9 cellular contexts compared by ENCODE assay signal in the genomic region with DNA sequence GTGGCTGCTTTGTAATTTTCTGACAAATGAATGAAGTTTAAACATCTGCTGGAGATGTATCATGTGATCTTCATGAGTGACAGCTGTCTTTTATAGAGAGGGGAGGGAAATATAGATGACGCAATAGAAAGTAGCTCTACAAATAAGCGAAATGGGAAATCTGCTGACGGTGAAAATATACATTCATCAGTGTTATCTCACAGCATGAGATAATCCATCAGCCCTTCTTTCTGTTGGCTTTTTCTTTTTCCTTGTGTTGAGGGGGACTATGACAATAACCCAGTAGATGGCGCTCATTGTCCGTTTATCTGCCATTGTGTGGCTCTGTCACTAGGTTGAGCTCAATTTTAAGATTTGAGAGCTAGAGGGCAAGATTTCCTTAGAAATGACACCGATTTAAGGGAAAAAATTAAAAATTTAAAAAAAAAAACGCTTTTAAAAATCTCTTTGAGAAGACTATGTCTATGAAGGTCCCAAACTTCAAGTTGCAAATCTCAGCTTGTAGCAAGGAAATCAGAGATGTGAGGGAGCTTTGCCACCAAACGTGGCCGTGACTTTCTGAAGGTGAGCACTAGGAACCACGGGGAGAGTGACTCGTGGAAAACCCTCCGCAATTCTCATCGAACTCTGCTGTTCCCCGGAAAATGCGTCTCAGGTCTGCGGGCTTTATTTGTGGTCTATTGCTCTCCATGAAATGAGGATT.
DNase-seq lines count a peak whose midpoint lies in the region; ATAC-seq and TF ChIP-seq lines count a peak whose summit lies in the region.
"Had no signal": no experiment of that assay in that cellular context is flagged by ENCODE, and none has a peak within 500 bp of the region (broad histone marks: within the 10 kb centered on the region; RNA-seq: fewer than 3 reads in every experiment).

No MANE protein-coding gene starts in this region.

- H3K36me3 Mint-ChIP-seq in WTC11, result no peaks in the 10 kb centered on the region
- no peaks in the 10 kb centered on the region for H3K36me3 Mint-ChIP-seq in stimulated activated naive B cell treated with anti-CD40 and anti-IgM and Interleukin-4, amounts not matched to agents 10 μg/mL and 1 μg/mL and 100 μg/mL, for 72 hours

- no peaks in the 10 kb centered on the region; the same call in 1 of the 2 replicates for H3K27me3 Mint-ChIP-seq in WTC11 (ENCODE audit: low read depth)
- H3K27me3 Mint-ChIP-seq in stimulated activated naive B cell treated with anti-CD40 and anti-IgM and Interleukin-4, amounts not matched to agents 10 μg/mL and 1 μg/mL and 100 μg/mL, for 72 hours, result no peaks in the 10 kb centered on the region

- no peak overlapping the region for H3K4me3 ChIP-seq in AG04449 (ENCODE audit: low read depth, low read length)
- no peak overlapping the region for H3K4me3 ChIP-seq in GM12875 (ENCODE audit: low read depth, low read length)

- DNase-seq in AG04449 (ENCODE audit: low read depth, low spot score) (peak; percentile 23), NCI-H1694 (lab: John Stamatoyannopoulos, UW) (peak; percentile 49), WTC11 (ENCODE audit: low spot score) (peak; percentile 67), ecto neural progenitor cell (ENCODE audit: low spot score) (peak; percentile 64), medulla oblongata (ENCODE audit: extremely low spot score) (peak; percentile 93)
- peak; percentile 32 for DNase-seq in stimulated activated naive B cell treated with anti-CD40 and anti-IgM and Interleukin-4, amounts not matched to agents 10 μg/mL and 1 μg/mL and 100 μg/mL, for 72 hours

- ATAC-seq in HG02840 (IDR thresholded peaks at IDR 0.05; ENCODE audit: low FRiP score, unreplicated experiment) (peak; percentile 73), WTC11 (peak; percentile 79)
- peak; percentile 87 to 91 for ATAC-seq in stimulated activated naive B cell treated with anti-CD40 and anti-IgM and Interleukin-4, amounts not matched to agents 10 μg/mL and 1 μg/mL and 100 μg/mL, for 72 hours (replicated peaks)

- TF ChIP-seq CTCF in AG04449 (IDR thresholded peaks at IDR 0.05; ENCODE audit: insufficient read depth, low read length, missing control alignments) (peak; percentile 57), GM12875 (IDR thresholded peaks at IDR 0.05; ENCODE audit: borderline replicate concordance, insufficient read depth, low read depth, low read length) (peak; percentile 50; the same call in 1 of the 2 replicates), WTC11 (IDR thresholded peaks at IDR 0.05) (peak; percentile 66)

- CTCF ChIA-PET in AG04449 (lab: Yijun Ruan, JAX), result interaction anchor here (0.6 to 2.3 kb wide), 20 partner anchors 9 to 1785 kb away, joined by 3 to 49 read pairs (median 4); partner anchors contain the start of gene TAF3
- CTCF ChIA-PET in WTC11 (lab: Charles Lee), result interaction anchor here (0.5 to 2.2 kb wide), 66 partner anchors 9 to 1787 kb away, joined by 3 to 96 read pairs (median 4); partner anchors contain the start of genes ATP5F1C, ITIH2, ITIH5 and KIN

- POLR2A ChIA-PET in AG04449 (lab: Yijun Ruan, JAX) (no interaction called here), WTC11 (lab: Charles Lee) (interaction anchor here (0.7 to 1.0 kb wide), 2 partner anchors 161 to 1381 kb away, joined by 3 to 9 read pairs; no protein-coding TSS in a partner anchor)

- H3K4me3 Mint-ChIP-seq in WTC11, result no peak overlapping the region
- no peak overlapping the region for H3K4me3 Mint-ChIP-seq in stimulated activated naive B cell treated with anti-CD40 and anti-IgM and Interleukin-4, amounts not matched to agents 10 μg/mL and 1 μg/mL and 100 μg/mL, for 72 hours
- H3K4me3 Mint-ChIP-seq: stimulated activated naive CD8-positive, alpha-beta T cell treated with anti-CD3 and anti-CD28 coated beads, Interleukin-15, Interleukin-2, amounts not matched to agents 100 ng/mL and 50 ng/mL, for 24 hours had no signal

- H3K4me1 Mint-ChIP-seq in WTC11, result peaks cover 4% of the 10 kb centered on the region; the same call in 1 of the 2 replicates
- H3K4me1 Mint-ChIP-seq in stimulated activated naive B cell treated with anti-CD40 and anti-IgM and Interleukin-4, amounts not matched to agents 10 μg/mL and 1 μg/mL and 100 μg/mL, for 72 hours, result peaks cover 13 to 18% of the 10 kb centered on the region in 2 donors

- H3K27ac Mint-ChIP-seq in WTC11, result no peak overlapping the region
- no peak overlapping the region for H3K27ac Mint-ChIP-seq in stimulated activated naive B cell treated with anti-CD40 and anti-IgM and Interleukin-4, amounts not matched to agents 10 μg/mL and 1 μg/mL and 100 μg/mL, for 72 hours

- H3K9me3 Mint-ChIP-seq in WTC11, result no peaks in the 10 kb centered on the region
- H3K9me3 Mint-ChIP-seq in stimulated activated naive B cell treated with anti-CD40 and anti-IgM and Interleukin-4, amounts not matched to agents 10 μg/mL and 1 μg/mL and 100 μg/mL, for 72 hours, result peaks cover 0 to 1% of the 10 kb centered on the region in 2 donors
- H3K9me3 Mint-ChIP-seq: stimulated activated naive CD8-positive, alpha-beta T cell treated with anti-CD3 and anti-CD28 coated beads, Interleukin-15, Interleukin-2, amounts not matched to agents 100 ng/mL and 50 ng/mL, for 24 hours had no signal

TF ChIP-seq in WTC11, 78 proteins besides CTCF, POLR2A, EP300 and RAD21 (continues in another document):
- TF ChIP-seq PRDM15 (CRISPR knock-in tag; IDR thresholded peaks at IDR 0.05) (no peak), HMGA2 (CRISPR knock-in tag; IDR thresholded peaks at IDR 0.05) (no peak), E2F5 (CRISPR knock-in tag; IDR thresholded peaks at IDR 0.05) (no peak), ATF1 (CRISPR knock-in tag; IDR thresholded peaks at IDR 0.05) (no peak), AR (CRISPR knock-in tag; IDR thresholded peaks at IDR 0.05) (no peak), EMX1 (CRISPR knock-in tag; IDR thresholded peaks at IDR 0.05) (no peak), ZNF396 (CRISPR knock-in tag; IDR thresholded peaks at IDR 0.05; ENCODE audit: borderline replicate concordance) (no peak)
- TF ChIP-seq, protein P1, sequence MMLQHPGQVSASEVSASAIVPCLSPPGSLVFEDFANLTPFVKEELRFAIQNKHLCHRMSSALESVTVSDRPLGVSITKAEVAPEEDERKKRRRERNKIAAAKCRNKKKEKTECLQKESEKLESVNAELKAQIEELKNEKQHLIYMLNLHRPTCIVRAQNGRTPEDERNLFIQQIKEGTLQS (CRISPR knock-in tag; conservative IDR thresholded peaks at IDR 0.05), result no peak

Comparison
In these comparisons a context has a peak if more than half of its experiments do, and no peak if none do; other contexts are left out.
1. DNase-seq: peak in every context shown above with its lines; median percentile 93 in medulla oblongata; 67 in WTC11; 64 in ecto neural progenitor cell; 49 in NCI-H1694; 32 in stimulated activated naive B cell treated with anti-CD40 and anti-IgM and Interleukin-4, amounts not matched to agents 10 μg/mL and 1 μg/mL and 100 μg/mL, for 72 hours; 23 in AG04449.